Comparison of ENCODE assay signal across 1 cellular context in genomic region chr3:48990636-48991421, GRCh38.
TF ChIP-seq lines count a peak whose summit lies in the region.

No MANE protein-coding gene starts in this region.

TF ChIP-seq in WTC11, 78 proteins besides CTCF, POLR2A, EP300 and RAD21 (continued from another document):
- TF ChIP-seq E2F5 (CRISPR knock-in tag; IDR thresholded peaks at IDR 0.05) = peak; percentile 19; the same call in 1 of the 2 replicates
- 0 out of 2 replicates have a peak, but pooled peaks have one; percentile 69 for TF ChIP-seq E2F1 (CRISPR knock-in tag; IDR thresholded peaks at IDR 0.05)
- TF ChIP-seq NFATC4 (CRISPR knock-in tag; IDR thresholded peaks at IDR 0.05) = no peak
- peak; percentile 27; the same call in 1 of the 2 replicates for TF ChIP-seq MYBL2 (CRISPR knock-in tag; IDR thresholded peaks at IDR 0.05)
- TF ChIP-seq JUN (CRISPR knock-in tag; IDR thresholded peaks at IDR 0.05) = no peak
- no peak for TF ChIP-seq TEAD1 (CRISPR knock-in tag; IDR thresholded peaks at IDR 0.05)
- TF ChIP-seq ETV6 (CRISPR knock-in tag; IDR thresholded peaks at IDR 0.05) = peak; percentile 38; the same call in 1 of the 2 replicates
- TF ChIP-seq HMGXB4 (CRISPR knock-in tag; IDR thresholded peaks at IDR 0.05) = no peak
